10 cellular contexts compared by ENCODE assay signal in genomic region chr2:72605836-72606442, GRCh38.
A peak's percentile ranks its signal among the peaks of the same experiment; 100 is the strongest.
DNase-seq lines count a peak whose midpoint lies in the region; ATAC-seq, FAIRE-seq and TF ChIP-seq lines count a peak whose summit lies in the region.
"Had no signal": no experiment of that assay in that cellular context is flagged by ENCODE, and none has a peak within 500 bp of the region (broad histone marks: within the 10 kb centered on the region; RNA-seq: fewer than 3 reads in every experiment).

No MANE protein-coding gene starts in this region.

- H3K9me3 ChIP-seq in parathyroid adenoma (ENCODE audit: control insufficient read depth, low read length), result no peaks in the 10 kb centered on the region
- H3K9me3 ChIP-seq: neutrophil, SJSA1 had no signal

- peaks cover 9% of the 10 kb centered on the region for H3K4me1 ChIP-seq in parathyroid adenoma
- H3K4me1 ChIP-seq: SJSA1 had no signal

- no peak overlapping the region for H2AFZ ChIP-seq in parathyroid adenoma

- no peak for ATAC-seq in GM18505 (IDR thresholded peaks at IDR 0.05; ENCODE audit: unreplicated experiment)
- no peak for ATAC-seq in HG03039 (IDR thresholded peaks at IDR 0.05; ENCODE audit: unreplicated experiment)

- H3K9ac ChIP-seq in parathyroid adenoma, result no peak overlapping the region

- H3K27ac ChIP-seq in parathyroid adenoma, result no peak overlapping the region
- H3K27ac ChIP-seq: neutrophil, SJSA1 had no signal

- H3K27me3 ChIP-seq in bronchial epithelial cell (ENCODE audit: control insufficient read depth, insufficient read depth, low read length), result no peaks in the 10 kb centered on the region
- no peaks in the 10 kb centered on the region for H3K27me3 ChIP-seq in parathyroid adenoma (ENCODE audit: control insufficient read depth, insufficient read depth, low read length)
- H3K27me3 ChIP-seq: neutrophil, SJSA1 had no signal

- DNase-seq in GM10248 (ENCODE audit: extremely low spot score) (peak; percentile 16), bronchial epithelial cell (ENCODE audit: low read depth) (peak; percentile 27), HPDE6-E6E7 (ENCODE audit: extremely low spot score) (no peak), GM12891 (ENCODE audit: insufficient read length, low spot score) (no peak)

- FAIRE-seq in bronchial epithelial cell (lab: Jason Lieb, UNC), result no peak
- no peak for FAIRE-seq in GM12891 (lab: Jason Lieb, UNC)

- no peaks in the 10 kb centered on the region for H3K36me3 ChIP-seq in bronchial epithelial cell (ENCODE audit: control insufficient read depth, insufficient read depth, low read length)
- H3K36me3 ChIP-seq in parathyroid adenoma (ENCODE audit: control insufficient read depth, insufficient read depth, low read length), result no peaks in the 10 kb centered on the region
- H3K36me3 ChIP-seq: neutrophil, SJSA1 had no signal

- H3K79me2 ChIP-seq in parathyroid adenoma, result no peaks in the 10 kb centered on the region

- TF ChIP-seq POLR2A in GM18505 (IDR thresholded peaks at IDR 0.05; ENCODE audit: borderline replicate concordance, extremely low read depth, insufficient read depth, insufficient read length), result no peak
- TF ChIP-seq POLR2A in GM12891 (IDR thresholded peaks at IDR 0.05; ENCODE audit: low read depth, low read length), result no peak

- CTCF ChIA-PET in GM10248 (lab: Yijun Ruan, JAX), result interaction anchor here (0.9 to 2.1 kb wide), 7 partner anchors 8 to 682 kb away, joined by 3 to 8 read pairs (median 4); no protein-coding TSS in a partner anchor

- TF ChIP-seq CTCF in GM10248 (IDR thresholded peaks at IDR 0.05; ENCODE audit: control extremely low read depth, extremely low read depth, low read depth, missing control alignments) (peak; percentile 51), LNCAP (IDR thresholded peaks at IDR 0.05) (peak; percentile 61; the same call in 1 of the 2 replicates), bronchial epithelial cell (IDR thresholded peaks at IDR 0.05; ENCODE audit: insufficient read depth, low read length, severe bottlenecking) (peak; percentile 21), parathyroid adenoma (IDR thresholded peaks at IDR 0.05) (peak; percentile 52)

- H3K4me2 ChIP-seq in parathyroid adenoma (ENCODE audit: low read length), result no peak overlapping the region

- POLR2A ChIA-PET in GM10248 (lab: Yijun Ruan, JAX), result interaction anchor here (0.5 kb wide), 1 partner anchor 41 kb away, joined by 3 read pairs; no protein-coding TSS in a partner anchor

- H3K4me3 ChIP-seq in bronchial epithelial cell (ENCODE audit: low read depth, low read length), result no peak overlapping the region
- no peak overlapping the region for H3K4me3 ChIP-seq in parathyroid adenoma (ENCODE audit: low read depth, low read length)
- H3K4me3 ChIP-seq: SJSA1 had no signal

TF ChIP-seq in GM12891, 5 proteins besides CTCF, POLR2A, EP300 and RAD21:
- TF ChIP-seq PAX5 (IDR thresholded peaks at IDR 0.05; ENCODE audit: insufficient read depth, low read length, severe bottlenecking) (no peak), POU2F2 (IDR thresholded peaks at IDR 0.05; ENCODE audit: low read depth, low read length) (no peak), TAF1 (IDR thresholded peaks at IDR 0.05; ENCODE audit: low read depth, low read length) (no peak), SPI1 (IDR thresholded peaks at IDR 0.05; ENCODE audit: low read depth, low read length) (no peak), POLR2AphosphoS5 (IDR thresholded peaks at IDR 0.05; ENCODE audit: low read depth, low read length) (no peak)

Comparison
In these comparisons a context has a peak if more than half of its experiments do, and no peak if none do; other contexts are left out.
1. DNase-seq: peak in GM10248 (single experiment) and bronchial epithelial cell (single experiment); none in HPDE6-E6E7 (single experiment) and GM12891 (single experiment).
2. Peak in every context shown above with its lines, with median percentiles within 50 percentile points of each other: CTCF ChIP-seq.